ENCODE assay signal across 11 cellular contexts in the genomic region with DNA sequence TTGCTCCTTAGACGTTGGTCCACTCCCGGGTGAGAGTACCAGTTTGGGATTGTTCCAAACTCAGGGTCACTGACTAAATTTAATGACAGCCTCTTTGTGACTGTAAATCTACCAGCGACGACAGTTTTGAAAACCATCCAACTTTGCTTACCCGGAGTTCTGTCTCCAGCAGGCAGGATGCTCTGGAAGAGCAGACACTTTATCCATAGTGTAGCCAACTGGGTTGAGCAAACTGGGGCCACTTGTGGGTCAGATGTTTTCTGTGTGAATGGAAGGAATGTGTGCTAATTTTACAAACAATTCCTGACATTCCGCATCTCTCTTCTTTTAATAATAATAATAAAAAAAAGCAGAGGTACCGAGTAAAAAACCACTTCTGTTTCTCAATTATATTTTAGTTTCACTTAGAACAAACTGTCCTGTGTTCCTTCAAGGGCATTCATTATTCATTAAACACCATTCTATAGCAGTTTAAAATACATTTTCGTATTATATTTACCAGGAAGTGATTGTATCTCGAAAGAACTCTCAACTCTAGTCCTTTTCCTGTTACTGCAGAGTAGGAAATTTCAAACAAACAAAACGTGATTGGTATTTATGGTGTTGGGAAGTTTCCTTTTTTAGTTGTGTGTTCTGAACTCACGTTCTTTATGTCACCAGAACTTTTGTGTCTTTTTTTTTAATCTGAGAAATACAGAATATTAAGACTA.
DNase-seq lines count a peak whose midpoint lies in the region; ATAC-seq and TF ChIP-seq lines count a peak whose summit lies in the region.
"Had no signal": no experiment of that assay in that cellular context is flagged by ENCODE, and none has a peak within 500 bp of the region (broad histone marks: within the 10 kb centered on the region; RNA-seq: fewer than 3 reads in every experiment).

No MANE protein-coding gene starts in this region.

- TF ChIP-seq POLR2A in gastroesophageal sphincter (IDR thresholded peaks at IDR 0.05), result no peak

- H3K27me3 ChIP-seq in right cardiac atrium (ENCODE audit: control insufficient read depth, insufficient read depth) (no peaks in the 10 kb centered on the region), gastroesophageal sphincter (no peaks in the 10 kb centered on the region), HAP-1 (ENCODE audit: low read depth) (no peaks in the 10 kb centered on the region)

- intact Hi-C loops in right cardiac atrium (cut with DNase I), result no loop called here
- intact Hi-C loops in left ventricle myocardium superior (cut with micrococcal nuclease), result no loop called here

- no peaks in the 10 kb centered on the region for H3K4me1 ChIP-seq in right cardiac atrium (ENCODE audit: control insufficient read depth, insufficient read depth, low read length)
- peaks cover 0 to 4% (median 0%) of the 10 kb centered on the region in 3 donors for H3K4me1 ChIP-seq in gastroesophageal sphincter
- H3K4me1 ChIP-seq in HAP-1, result no peaks in the 10 kb centered on the region

- H3K27ac ChIP-seq in right cardiac atrium (ENCODE audit: low read length) (no peak overlapping the region), gastroesophageal sphincter (no peak overlapping the region)

- DNase-seq in right cardiac atrium, result no peak
- no peak for DNase-seq in left ventricle myocardium superior
- DNase-seq in SHP77 treated with DMSO at 0.1 percent for 48 hours (lab: John Stamatoyannopoulos, UW), result peak; percentile 57
- DNase-seq in hepatic stellate cell (ENCODE audit: low spot score), result peak; percentile 14
- DNase-seq in T-helper 9 cell, result no peak
- no peak for DNase-seq in HAP-1 (ENCODE audit: low spot score in 2 of 2)
- DNase-seq: stimulated activated CD8-positive, alpha-beta memory T cell treated with anti-CD3 and anti-CD28 coated beads, Interleukin-4, amount 100 ng/mL, for 48 hours had no signal

- no peak for TF ChIP-seq CTCF in gastroesophageal sphincter (IDR thresholded peaks at IDR 0.05)

- H3K9me3 ChIP-seq in right cardiac atrium (ENCODE audit: control insufficient read depth, low read length) (no peaks in the 10 kb centered on the region), gastroesophageal sphincter (peaks cover 0 to 4% (median 0%) of the 10 kb centered on the region in 3 donors), HAP-1 (no peaks in the 10 kb centered on the region)

- H3K4me3 ChIP-seq in right cardiac atrium (ENCODE audit: low read length), result peak overlapping the region; percentile 36
- H3K4me3 ChIP-seq in gastroesophageal sphincter, result no peak overlapping the region
- no peak overlapping the region for H3K4me3 ChIP-seq in HAP-1

- H3K36me3 ChIP-seq in gastroesophageal sphincter (no peaks in the 10 kb centered on the region), HAP-1 (replicated peaks) (no peaks in the 10 kb centered on the region)

- no peak for TF ChIP-seq EP300 in gastroesophageal sphincter (IDR thresholded peaks at IDR 0.05)

- WGBS in right cardiac atrium, result 17% methylated on average over 11 of the region's 11 CpGs
- 13 to 28% methylated on average over 8 to 9 of the region's 11 CpGs for WGBS in gastroesophageal sphincter (ENCODE audit: low coverage in 1 of 2), 2 donors

- ATAC-seq in right cardiac atrium, result no peak
- ATAC-seq in left ventricle myocardium superior, result no peak
- ATAC-seq in gastroesophageal sphincter, result no peak
- no peak for ATAC-seq in GM18498 (IDR thresholded peaks at IDR 0.05; ENCODE audit: unreplicated experiment)
- ATAC-seq: HCT116, Panc1 had no signal

- in situ Hi-C loops in HAP-1 (cut with MboI; ENCODE audit: low sequenced_read_pairs), result no loop called here

Comparison
In these comparisons a context has a peak if more than half of its experiments do, and no peak if none do; other contexts are left out.
1. DNase-seq: peak in SHP77 treated with DMSO at 0.1 percent for 48 hours (single experiment) and hepatic stellate cell (single experiment); none in right cardiac atrium (0 of 3), left ventricle myocardium superior (single experiment), T-helper 9 cell (single experiment) and HAP-1 (0 of 2).